Comparison of ENCODE assay signal across 8 cellular contexts in genomic region chr12:53051058-53051880, GRCh38. TPM values are rescaled to one million over a fixed set of nuclear protein-coding genes. Genes with fewer than 3 reads are reported as not detected.
A peak's percentile ranks its signal among the peaks of the same experiment; 100 is the strongest.
DNase-seq lines count a peak whose midpoint lies in the region; ATAC-seq and TF ChIP-seq lines count a peak whose summit lies in the region.

No MANE protein-coding gene starts in this region.

- peaks cover 12% of the 10 kb centered on the region for H3K27me3 Mint-ChIP-seq in glutamatergic neuron (ENCODE audit: unreplicated experiment)

- peaks cover 17% of the 10 kb centered on the region for H3K4me1 Mint-ChIP-seq in glutamatergic neuron (ENCODE audit: low read depth, unreplicated experiment)

- TF ChIP-seq CTCF in glutamatergic neuron (IDR thresholded peaks at IDR 0.05; ENCODE audit: partially characterized antibody, unreplicated experiment) = no peak

- peak overlapping the region; percentile 66 for H3K4me3 Mint-ChIP-seq in glutamatergic neuron (ENCODE audit: unreplicated experiment)

- ATAC-seq in HG02840 (IDR thresholded peaks at IDR 0.05; ENCODE audit: low FRiP score, unreplicated experiment) = no peak

- no peaks in the 10 kb centered on the region for H3K36me3 Mint-ChIP-seq in glutamatergic neuron (ENCODE audit: unreplicated experiment)

- H3K9me3 Mint-ChIP-seq in glutamatergic neuron (ENCODE audit: unreplicated experiment) = peaks cover 4% of the 10 kb centered on the region

- H3K27ac Mint-ChIP-seq in glutamatergic neuron (ENCODE audit: unreplicated experiment) = peak overlapping the region; percentile 57

- DNase-seq in Daoy (ENCODE audit: low read depth) (peak; percentile 35), SK-N-DZ (ENCODE audit: low spot score) (peak; percentile 65), glutamatergic neuron (peak; percentile 40), pons (ENCODE audit: low spot score) (peak; percentile 98), RKO (ENCODE audit: low spot score) (no peak), cerebellum (ENCODE audit: low spot score) (no peak)
- no peak for DNase-seq in activated CD4-positive, CD25-positive, alpha-beta regulatory T cell (lab: John Stamatoyannopoulos, UW)

RNA-seq across cellular contexts. Expression of gene TNS2, which starts 1.4 kb away (rescaled TPM):
- 7.0 and 8.2 TPM in 2 replicates for total RNA-seq in Daoy (2014; rRNA removed; shearing (Covaris generic))
- 0.68 and 0.81 TPM in 2 replicates for polyA plus RNA-seq in SK-N-DZ (2014; cell fraction: cytosol; rRNA removed)
- 0.75 and 1.2 TPM in 2 replicates for polyA plus RNA-seq in SK-N-DZ (2014; cell fraction: nucleus; rRNA removed)
- total RNA-seq in glutamatergic neuron (ENCODE audit: unreplicated experiment) (2.5 TPM), cerebellum (26.7 TPM)

RNA-seq across cellular contexts. Expression of gene SPRYD3, which starts 27.9 kb away (rescaled TPM):
- total RNA-seq in Daoy (2014; rRNA removed; shearing (Covaris generic)) = 22.2 and 23.8 TPM in 2 replicates
- polyA plus RNA-seq in SK-N-DZ (2014; cell fraction: cytosol; rRNA removed) = 2.0 and 2.7 TPM in 2 replicates
- polyA plus RNA-seq in SK-N-DZ (2014; cell fraction: nucleus; rRNA removed) = 4.9 and 5.4 TPM in 2 replicates
- total RNA-seq in glutamatergic neuron (ENCODE audit: unreplicated experiment) = 13.9 TPM
- 16.0 TPM for total RNA-seq in cerebellum

RNA-seq across cellular contexts. Expression of gene EIF4B, which starts 45.0 kb away (rescaled TPM):
- total RNA-seq in Daoy (2014; rRNA removed; shearing (Covaris generic)) = 650 and 689 TPM in 2 replicates
- polyA plus RNA-seq in SK-N-DZ (2014; cell fraction: cytosol; rRNA removed) = 453 and 511 TPM in 2 replicates
- polyA plus RNA-seq in SK-N-DZ (2014; cell fraction: nucleus; rRNA removed) = 216 and 276 TPM in 2 replicates
- total RNA-seq in glutamatergic neuron (ENCODE audit: unreplicated experiment) (283 TPM), cerebellum (410 TPM)

RNA-seq across cellular contexts. Expression of gene IGFBP6, which starts 46.2 kb away (rescaled TPM):
- total RNA-seq in Daoy (2014; rRNA removed; shearing (Covaris generic)) = 53.5 and 68.5 TPM in 2 replicates
- polyA plus RNA-seq in SK-N-DZ (2014; cell fraction: cytosol; rRNA removed) = not detected in 2 replicates
- polyA plus RNA-seq in SK-N-DZ (2014; cell fraction: nucleus; rRNA removed) = not detected in 2 replicates
- total RNA-seq in glutamatergic neuron (ENCODE audit: unreplicated experiment) (not detected), cerebellum (5.5 TPM)

RNA-seq across cellular contexts. Expression of gene SOAT2, which starts 52.0 kb away (rescaled TPM):
- not detected in 2 replicates for total RNA-seq in Daoy (2014; rRNA removed; shearing (Covaris generic))
- polyA plus RNA-seq in SK-N-DZ (2014; cell fraction: cytosol; rRNA removed) = not detected in 2 replicates
- polyA plus RNA-seq in SK-N-DZ (2014; cell fraction: nucleus; rRNA removed) = not detected in 2 replicates
- total RNA-seq in glutamatergic neuron (ENCODE audit: unreplicated experiment) (not detected), cerebellum (0.27 TPM)

Comparison
In these comparisons a context has a peak if more than half of its experiments do, and no peak if none do; other contexts are left out.
1. DNase-seq: peak in Daoy (single experiment), SK-N-DZ (single experiment), glutamatergic neuron (single experiment) and pons (single experiment); none in RKO (single experiment), cerebellum (single experiment) and activated CD4-positive, CD25-positive, alpha-beta regulatory T cell (0 of 4).